ENCODE assay signal across 19 cellular contexts in the genomic region with DNA sequence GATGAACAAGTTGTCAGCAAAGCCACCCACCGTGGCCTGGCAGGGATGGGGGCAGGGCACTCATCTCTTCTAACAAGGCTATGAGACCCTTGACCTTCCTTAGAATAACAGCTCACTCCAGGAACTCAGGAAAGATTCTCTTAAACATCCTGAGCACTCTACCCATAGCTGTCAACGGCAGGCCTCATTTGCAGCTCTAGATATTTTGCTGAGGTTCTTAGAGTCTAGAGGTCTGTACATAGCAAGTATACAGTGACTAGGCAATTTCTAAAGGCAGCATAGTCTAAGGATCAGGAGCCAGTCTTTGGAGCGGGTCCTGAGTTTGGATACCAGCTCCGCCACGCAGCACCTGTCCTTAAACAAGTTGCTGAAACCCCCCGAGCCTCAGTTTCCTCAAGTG. TPM values are rescaled to one million over a fixed set of nuclear protein-coding genes. Genes with fewer than 3 reads are reported as not detected.
DNase-seq lines count a peak whose midpoint lies in the region; ATAC-seq and TF ChIP-seq lines count a peak whose summit lies in the region.
"Had no signal": no experiment of that assay in that cellular context is flagged by ENCODE, and none has a peak within 500 bp of the region (broad histone marks: within the 10 kb centered on the region; RNA-seq: fewer than 3 reads in every experiment).

No MANE protein-coding gene starts in this region.

- no peak for TF ChIP-seq CTCF in natural killer cell (IDR thresholded peaks at IDR 0.05)
- no peak for TF ChIP-seq CTCF in endodermal cell (conservative IDR thresholded peaks at IDR 0.05)
- TF ChIP-seq CTCF in neural cell (IDR thresholded peaks at IDR 0.05; ENCODE audit: poor library complexity, severe bottlenecking), result no peak
- TF ChIP-seq CTCF in vagina (IDR thresholded peaks at IDR 0.05), result no peak
- TF ChIP-seq CTCF in chondrocyte (IDR thresholded peaks at IDR 0.05), result no peak

- H3K27ac ChIP-seq in endodermal cell (ENCODE audit: low read depth, low read length), result peak overlapping the region; percentile 16
- H3K27ac ChIP-seq in neural cell (ENCODE audit: low read length), result peak overlapping the region; percentile 87
- H3K27ac ChIP-seq in vagina, result peak overlapping the region; percentile 82
- H3K27ac ChIP-seq: foreskin keratinocyte had no signal

- H3K9me3 Mint-ChIP-seq in natural killer cell treated with Interleukin-12 subunit alpha and Interleukin-12 subunit beta and Interleukin-15 and Interleukin-18, amount 100 ng/mL, for 72 hours, result no peaks in the 10 kb centered on the region
- no peaks in the 10 kb centered on the region for H3K9me3 Mint-ChIP-seq in natural killer cell
- H3K9me3 Mint-ChIP-seq in endodermal cell, result peaks cover 3% of the 10 kb centered on the region
- H3K9me3 Mint-ChIP-seq in chondrocyte (ENCODE audit: low read depth), result peaks cover 1% of the 10 kb centered on the region
- H3K9me3 Mint-ChIP-seq: memory B cell had no signal

- H3K27ac Mint-ChIP-seq in natural killer cell treated with Interleukin-12 subunit alpha and Interleukin-12 subunit beta and Interleukin-15 and Interleukin-18, amount 100 ng/mL, for 72 hours, result peak overlapping the region; percentile 45 to 72
- no peak overlapping the region for H3K27ac Mint-ChIP-seq in natural killer cell
- H3K27ac Mint-ChIP-seq in endodermal cell, result no peak overlapping the region
- H3K27ac Mint-ChIP-seq in chondrocyte (ENCODE audit: unreplicated experiment), result no peak overlapping the region
- H3K27ac Mint-ChIP-seq: activated naive CD4-positive, alpha-beta T cell treated with anti-CD3 and anti-CD28 coated beads, Interleukin-2, amount 10 ng/mL, durations not matched to agents 7 days and 5 days; memory B cell had no signal

- WGBS in endodermal cell (ENCODE audit: insufficient coverage in 1 of 2, insufficient read length in 1 of 2), 2 experiments, result 78 to 82% methylated on average over 6 of the region's 6 CpGs

- no peaks in the 10 kb centered on the region for H3K36me3 ChIP-seq in endodermal cell (ENCODE audit: control insufficient read depth, insufficient read depth, low read length)
- H3K36me3 ChIP-seq in neural cell (ENCODE audit: insufficient read depth, low read length), result no peaks in the 10 kb centered on the region
- peaks cover 0 to 4% of the 10 kb centered on the region in 2 donors for H3K36me3 ChIP-seq in vagina
- H3K36me3 ChIP-seq: breast epithelium had no signal

- no peak for TF ChIP-seq RAD21 in neural cell (conservative IDR thresholded peaks at IDR 0.05)

- H3K79me2 ChIP-seq in neural cell (replicated peaks; ENCODE audit: insufficient read depth, low read length), result peaks cover 44% of the 10 kb centered on the region

- no peaks in the 10 kb centered on the region for H3K9me2 ChIP-seq in neural cell (ENCODE audit: insufficient read depth, low read length)

- H3K27me3 ChIP-seq in endodermal cell (ENCODE audit: control insufficient read depth, insufficient read depth, low read length, poor library complexity, severe bottlenecking), result no peaks in the 10 kb centered on the region
- H3K27me3 ChIP-seq in neural cell (ENCODE audit: insufficient read depth, low read depth, low read length), result no peaks in the 10 kb centered on the region
- no peaks in the 10 kb centered on the region for H3K27me3 ChIP-seq in vagina
- H3K27me3 ChIP-seq: breast epithelium, foreskin keratinocyte had no signal

- no peak for TF ChIP-seq EP300 in neural cell (conservative IDR thresholded peaks at IDR 0.05; ENCODE audit: poor library complexity, severe bottlenecking)

- no peak overlapping the region for H2AFZ ChIP-seq in neural cell (ENCODE audit: low read depth, low read length)

- H4K20me1 ChIP-seq in neural cell (ENCODE audit: insufficient read depth), result no peaks in the 10 kb centered on the region

- H3K27me3 Mint-ChIP-seq in natural killer cell treated with Interleukin-12 subunit alpha and Interleukin-12 subunit beta and Interleukin-15 and Interleukin-18, amount 100 ng/mL, for 72 hours, result no peaks in the 10 kb centered on the region
- H3K27me3 Mint-ChIP-seq in natural killer cell (ENCODE audit: low read depth in 2 of 2), result no peaks in the 10 kb centered on the region
- H3K27me3 Mint-ChIP-seq in endodermal cell (ENCODE audit: insufficient read depth), result no peaks in the 10 kb centered on the region
- H3K27me3 Mint-ChIP-seq in chondrocyte (ENCODE audit: low read depth), result no peaks in the 10 kb centered on the region
- H3K27me3 Mint-ChIP-seq: activated naive CD4-positive, alpha-beta T cell treated with anti-CD3 and anti-CD28 coated beads, Interleukin-2, amount 10 ng/mL, durations not matched to agents 7 days and 5 days; memory B cell had no signal

- no peak for DNase-seq in natural killer cell treated with Interleukin-12 subunit alpha and Interleukin-12 subunit beta and Interleukin-15 and Interleukin-18, amount 100 ng/mL, for 72 hours (ENCODE audit: low spot score)
- no peak for DNase-seq in natural killer cell
- DNase-seq in endodermal cell, result no peak
- DNase-seq in vagina (ENCODE audit: extremely low spot score in 2 of 2), result peak in 1 of 2 donors; percentile 77
- DNase-seq in cerebellar cortex (ENCODE audit: low spot score), result no peak
- no peak for DNase-seq in chondrocyte (ENCODE audit: low spot score)
- DNase-seq: ACHN; activated CD4-positive, CD25-positive, alpha-beta regulatory T cell; activated CD8-positive, alpha-beta memory T cell treated with anti-CD3 and anti-CD28 coated beads, Interleukin-2, amount 50 U/mL, for 4 hours; activated naive CD4-positive, alpha-beta T cell treated with anti-CD3 and anti-CD28 coated beads, Interleukin-2, amount 10 ng/mL, durations not matched to agents 7 days and 5 days; effector CD4-positive, alpha-beta T cell; foreskin keratinocyte; NCI-H187 treated with DMSO at 0.1 percent for 48 hours; NCI-H524 treated with DMSO at 0.1 percent for 48 hours; T-helper 1 cell had no signal

- H3K9ac ChIP-seq in endodermal cell (ENCODE audit: extremely low read depth, low read length, poor library complexity, severe bottlenecking) (no peak overlapping the region), neural cell (ENCODE audit: low read length) (no peak overlapping the region)

- H3K36me3 Mint-ChIP-seq in natural killer cell treated with Interleukin-12 subunit alpha and Interleukin-12 subunit beta and Interleukin-15 and Interleukin-18, amount 100 ng/mL, for 72 hours, result peaks cover 1% of the 10 kb centered on the region
- no peaks in the 10 kb centered on the region for H3K36me3 Mint-ChIP-seq in natural killer cell
- H3K36me3 Mint-ChIP-seq in endodermal cell (ENCODE audit: low read depth), result peaks cover 4% of the 10 kb centered on the region
- H3K36me3 Mint-ChIP-seq in chondrocyte (ENCODE audit: low read depth), result peaks cover under 1% of the 10 kb centered on the region
- H3K36me3 Mint-ChIP-seq: memory B cell had no signal

- H3K4me1 Mint-ChIP-seq in natural killer cell treated with Interleukin-12 subunit alpha and Interleukin-12 subunit beta and Interleukin-15 and Interleukin-18, amount 100 ng/mL, for 72 hours (ENCODE audit: low read depth in 2 of 2), result peaks cover 27 to 41% of the 10 kb centered on the region in 2 donors
- H3K4me1 Mint-ChIP-seq in natural killer cell (peaks cover 20 to 41% of the 10 kb centered on the region in 2 donors), endodermal cell (peaks cover 43% of the 10 kb centered on the region), chondrocyte (ENCODE audit: low read depth) (peaks cover 25% of the 10 kb centered on the region)

- TF ChIP-seq POLR2A in vagina (IDR thresholded peaks at IDR 0.05), result no peak

- no peak for ATAC-seq in natural killer cell treated with Interleukin-12 subunit alpha and Interleukin-12 subunit beta and Interleukin-15 and Interleukin-18, amount 100 ng/mL, for 72 hours
- ATAC-seq in natural killer cell (no peak), GM19463 (IDR thresholded peaks at IDR 0.05; ENCODE audit: unreplicated experiment) (no peak)
- ATAC-seq: foreskin keratinocyte had no signal

- intact Hi-C loops in natural killer cell (cut with micrococcal nuclease), result no loop called here
- intact Hi-C loops in vagina (cut with DNase I), result no loop called here

- H3K4me1 ChIP-seq in endodermal cell (ENCODE audit: control insufficient read depth, insufficient read depth, low read length) (peaks cover 11% of the 10 kb centered on the region), vagina (peaks cover 53% of the 10 kb centered on the region)
- H3K4me1 ChIP-seq: breast epithelium, foreskin keratinocyte had no signal

- H3K4me3 Mint-ChIP-seq in natural killer cell treated with Interleukin-12 subunit alpha and Interleukin-12 subunit beta and Interleukin-15 and Interleukin-18, amount 100 ng/mL, for 72 hours, result no peak overlapping the region
- no peak overlapping the region for H3K4me3 Mint-ChIP-seq in natural killer cell
- no peak overlapping the region for H3K4me3 Mint-ChIP-seq in endodermal cell
- no peak overlapping the region for H3K4me3 Mint-ChIP-seq in chondrocyte (ENCODE audit: unreplicated experiment)
- H3K4me3 Mint-ChIP-seq: activated naive CD4-positive, alpha-beta T cell treated with anti-CD3 and anti-CD28 coated beads, Interleukin-2, amount 10 ng/mL, durations not matched to agents 7 days and 5 days; memory B cell had no signal

- peaks cover 4% of the 10 kb centered on the region for H3F3A ChIP-seq in neural cell (ENCODE audit: insufficient read depth, low read length, poor library complexity, severe bottlenecking)

- H3K4me3 ChIP-seq in endodermal cell (ENCODE audit: low read length) (no peak overlapping the region), neural cell (ENCODE audit: low read length) (peak overlapping the region; percentile 61), vagina (no peak overlapping the region)

- no peak overlapping the region for H3K4me2 ChIP-seq in neural cell (ENCODE audit: low read length)

- no peaks in the 10 kb centered on the region for H3K9me3 ChIP-seq in endodermal cell (ENCODE audit: control insufficient read depth, low read length)
- H3K9me3 ChIP-seq in neural cell (ENCODE audit: low read length), result no peaks in the 10 kb centered on the region
- no peaks in the 10 kb centered on the region for H3K9me3 ChIP-seq in vagina
- H3K9me3 ChIP-seq: breast epithelium had no signal

TF ChIP-seq in neural cell, 6 proteins besides CTCF, POLR2A, EP300 and RAD21:
- TF ChIP-seq SMC3 (conservative IDR thresholded peaks at IDR 0.05; ENCODE audit: poor library complexity) (no peak), EZH2 (IDR thresholded peaks at IDR 0.05; ENCODE audit: borderline replicate concordance, insufficient read depth, low read length, poor library complexity, severe bottlenecking) (no peak)

RNA-seq across cellular contexts. Expression of a gene that starts 11.7 kb away (rescaled TPM):
- total RNA-seq in natural killer cell treated with Interleukin-12 subunit alpha and Interleukin-12 subunit beta and Interleukin-15 and Interleukin-18, amount 100 ng/mL, for 72 hours, result 10 to 100 TPM; 33.2 to 35.3 TPM
- 10 to 100 TPM; 34.6 to 42.3 (median 38.6) TPM for total RNA-seq in natural killer cell
- 1 to 10 TPM; 4.7 to 5.3 TPM for total RNA-seq in endodermal cell
- 9.3 TPM for polyA plus RNA-seq in endodermal cell (2013, experiment 1 of 2)
- 7.7 TPM for polyA plus RNA-seq in endodermal cell (2013, experiment 2 of 2)
- polyA plus RNA-seq in neural cell, result 4.3 and 4.5 TPM in 2 replicates
- 8.8 and 10.0 TPM in 2 replicates for polyA minus RNA-seq in neural cell
- 20.6 TPM for total RNA-seq in vagina
- total RNA-seq in chondrocyte, result 1.8 to 3.3 TPM (median 2.4 TPM) in 3 replicates

Comparison
In these comparisons a context has a peak if more than half of its experiments do, and no peak if none do; other contexts are left out.
1. H3K27ac Mint-ChIP-seq: peak in natural killer cell treated with Interleukin-12 subunit alpha and Interleukin-12 subunit beta and Interleukin-15 and Interleukin-18, amount 100 ng/mL, for 72 hours (2 of 2); none in natural killer cell (0 of 2), endodermal cell (single experiment) and chondrocyte (single experiment).
2. H3K27ac ChIP-seq: peak in every context shown above with its lines; median percentile 87 in neural cell; 82 in vagina; 16 in endodermal cell.